ENCODE assay signal across 22 cellular contexts in genomic region chr5:54344653-54345052, GRCh38.
"Had no signal": no experiment of that assay in that cellular context is flagged by ENCODE, and none has a peak within 500 bp of the region (broad histone marks: within the 10 kb centered on the region; RNA-seq: fewer than 3 reads in every experiment).

No MANE protein-coding gene starts in this region.

- H3K4me1 Mint-ChIP-seq: activated CD4-positive, alpha-beta T cell treated with anti-CD3 and anti-CD28 coated beads, Interleukin-2, amount 10 ng/mL, durations not matched to agents 7 days and 5 days; activated naive CD8-positive, alpha-beta T cell treated with anti-CD3 and anti-CD28 coated beads, Interleukin-2, amount 50 U/mL, for 24 hours; nephron progenitor cell had no signal

- H2AFZ ChIP-seq: hepatocyte had no signal

- H3K36me3 ChIP-seq: ascending aorta, tibial artery had no signal

- H3K27ac Mint-ChIP-seq: activated CD4-positive, alpha-beta T cell treated with anti-CD3 and anti-CD28 coated beads, Interleukin-2, amount 10 ng/mL, durations not matched to agents 7 days and 5 days; activated CD8-positive, alpha-beta T cell treated with anti-CD3 and anti-CD28 coated beads, Interleukin-2, amount 10 ng/mL, durations not matched to agents 7 days and 5 days; activated naive CD8-positive, alpha-beta T cell treated with anti-CD3 and anti-CD28 coated beads, Interleukin-2, amount 50 U/mL, for 24 hours; activated T-cell treated with anti-CD3 and anti-CD28 coated beads, Interleukin-2, amount 50 U/mL, for 24 hours; activated T-helper 2 cell treated with anti-CD3 and anti-CD28 coated beads, Interferon-gamma antibody, Interleukin-2, Interleukin-4, amounts not matched to agents 10 μg/mL and 5 μg/mL and 100 μg/mL, durations not matched to agents 14 hours and 24 hours and 36 hours; nephron progenitor cell had no signal

- H3K4me3 ChIP-seq: ascending aorta, hepatocyte, lung, tibial artery had no signal

- ATAC-seq: activated CD4-positive, CD25-positive, alpha-beta regulatory T cell treated with anti-CD3 and anti-CD28 coated beads, Interleukin-2, amount 50 U/mL, for 24 hours; activated CD8-positive, alpha-beta T cell treated with anti-CD3 and anti-CD28 coated beads, Interleukin-2, amount 10 ng/mL, durations not matched to agents 7 days and 5 days; activated naive CD8-positive, alpha-beta T cell treated with anti-CD3 and anti-CD28 coated beads, Interleukin-2, amount 50 U/mL, for 24 hours; esophagus mucosa; foreskin keratinocyte had no signal

- H3K9me3 Mint-ChIP-seq: activated naive CD8-positive, alpha-beta T cell treated with anti-CD3 and anti-CD28 coated beads, Interleukin-2, amount 50 U/mL, for 24 hours had no signal

- H3K4me1 ChIP-seq: ascending aorta, foreskin keratinocyte, tibial artery had no signal

- H3K4me2 ChIP-seq: hepatocyte had no signal

- H3K9me3 ChIP-seq: ascending aorta, tibial artery had no signal

- H3K27ac ChIP-seq: ascending aorta, foreskin keratinocyte, hepatocyte, tibial artery had no signal

- H3K27me3 Mint-ChIP-seq: activated naive CD8-positive, alpha-beta T cell treated with anti-CD3 and anti-CD28 coated beads, Interleukin-2, amount 50 U/mL, for 24 hours; activated T-cell treated with anti-CD3 and anti-CD28 coated beads, Interleukin-2, amount 50 U/mL, for 24 hours had no signal

- FAIRE-seq: bronchial epithelial cell had no signal

- DNase-seq: activated CD4-positive, alpha-beta T cell treated with anti-CD3 and anti-CD28 coated beads, Interleukin-2, amount 10 ng/mL, durations not matched to agents 7 days and 5 days; activated CD8-positive, alpha-beta T cell treated with anti-CD3 and anti-CD28 coated beads, Interleukin-2, amount 10 ng/mL, durations not matched to agents 7 days and 5 days; activated naive CD4-positive, alpha-beta T cell treated with Interleukin-2 at 50 U/mL for 16 hours; activated naive CD8-positive, alpha-beta T cell treated with anti-CD3 and anti-CD28 coated beads, Interleukin-2, amount 50 U/mL, for 24 hours; activated T-cell treated with anti-CD3 and anti-CD28 coated beads, Interleukin-2, amount 50 U/mL, for 24 hours; effector CD4-positive, alpha-beta T cell; foreskin keratinocyte; left cardiac atrium; nephron progenitor cell; nucleus accumbens; retina; stimulated activated CD4-positive, alpha-beta T cell treated with anti-CD3 and anti-CD28 coated beads, Interleukin-2, amount 100 ng/mL, for 24 hours; stimulated activated naive CD4-positive, alpha-beta T cell treated with Interleukin-2 at 50 U/mL for 16 hours; substantia nigra; tibial artery had no signal

- H3K4me3 Mint-ChIP-seq: activated CD4-positive, alpha-beta T cell treated with anti-CD3 and anti-CD28 coated beads, Interleukin-2, amount 10 ng/mL, durations not matched to agents 7 days and 5 days; activated CD8-positive, alpha-beta T cell treated with anti-CD3 and anti-CD28 coated beads, Interleukin-2, amount 10 ng/mL, durations not matched to agents 7 days and 5 days; activated naive CD8-positive, alpha-beta T cell treated with anti-CD3 and anti-CD28 coated beads, Interleukin-2, amount 50 U/mL, for 24 hours; activated T-cell treated with anti-CD3 and anti-CD28 coated beads, Interleukin-2, amount 50 U/mL, for 24 hours; nephron progenitor cell had no signal

- H3K79me2 ChIP-seq: hepatocyte had no signal

- H3K27me3 ChIP-seq: ascending aorta, foreskin keratinocyte, hepatocyte, tibial artery had no signal
